ENCODE assay signal across 11 cellular contexts in genomic region chr3:38105525-38105924, GRCh38.
"Had no signal": no experiment of that assay in that cellular context is flagged by ENCODE, and none has a peak within 500 bp of the region (broad histone marks: within the 10 kb centered on the region; RNA-seq: fewer than 3 reads in every experiment).

No MANE protein-coding gene starts in this region.

- H3K4me1 ChIP-seq: HAP-1 had no signal

- DNase-seq: GM23248, GOT3, H7, H9, HCEC 1CT, HFFc6 had no signal

- H3K4me3 ChIP-seq: GM23248, GM23338, HAP-1 had no signal

- H2AFZ ChIP-seq: GM23248, GM23338 had no signal

- H3K4me2 ChIP-seq: GM23338 had no signal

- H3K9ac ChIP-seq: GM23248 had no signal

- H3K9me3 ChIP-seq: HAP-1 had no signal

- ATAC-seq: GM23338, HCT116 had no signal

- FAIRE-seq: H1, H54 had no signal

- H3K36me3 ChIP-seq: HAP-1 had no signal

- H3K27ac ChIP-seq: GM23248 had no signal
